18 cellular contexts compared by ENCODE assay signal in genomic region chr3:178901204-178901603, GRCh38.
DNase-seq lines count a peak whose midpoint lies in the region; ATAC-seq and TF ChIP-seq lines count a peak whose summit lies in the region.
"Had no signal": no experiment of that assay in that cellular context is flagged by ENCODE, and none has a peak within 500 bp of the region (broad histone marks: within the 10 kb centered on the region; RNA-seq: fewer than 3 reads in every experiment).

No MANE protein-coding gene starts in this region.

- H3K9ac ChIP-seq in neural cell (ENCODE audit: low read length) = no peak overlapping the region

- H3K36me3 ChIP-seq in neural cell (ENCODE audit: insufficient read depth, low read length) = no peaks in the 10 kb centered on the region
- H3K36me3 ChIP-seq in CD8-positive, alpha-beta T cell (ENCODE audit: insufficient read depth, low read length) = no peaks in the 10 kb centered on the region
- H3K36me3 ChIP-seq: BE2C, Peyer's patch had no signal

- H3K36me3 Mint-ChIP-seq in CD8-positive, alpha-beta T cell = no peaks in the 10 kb centered on the region

- H3F3A ChIP-seq in neural cell (ENCODE audit: insufficient read depth, low read length, poor library complexity, severe bottlenecking) = no peaks in the 10 kb centered on the region

- no peaks in the 10 kb centered on the region for H3K4me1 ChIP-seq in CD8-positive, alpha-beta T cell (ENCODE audit: insufficient read depth, low read length)
- H3K4me1 ChIP-seq: BE2C, Peyer's patch had no signal

- H3K27ac ChIP-seq in neural cell (ENCODE audit: low read length) = no peak overlapping the region
- H3K27ac ChIP-seq in CD8-positive, alpha-beta T cell (ENCODE audit: low read depth, low read length) = no peak overlapping the region
- H3K27ac ChIP-seq in caudate nucleus (ENCODE audit: low read depth, low read length) = no peak overlapping the region
- H3K27ac ChIP-seq: Peyer's patch had no signal

- H3K27me3 Mint-ChIP-seq in CD8-positive, alpha-beta T cell (ENCODE audit: low read depth) = no peaks in the 10 kb centered on the region
- H3K27me3 Mint-ChIP-seq: CD4-positive, alpha-beta T cell had no signal

- no peak for TF ChIP-seq RAD21 in neural cell (conservative IDR thresholded peaks at IDR 0.05)

- no peaks in the 10 kb centered on the region for H3K79me2 ChIP-seq in neural cell (replicated peaks; ENCODE audit: insufficient read depth, low read length)

- intact Hi-C loops in CD8-positive, alpha-beta T cell (cut with DNase I, micrococcal nuclease) = no loop called here

- H3K9me3 Mint-ChIP-seq in CD8-positive, alpha-beta T cell = no peaks in the 10 kb centered on the region
- H3K9me3 Mint-ChIP-seq: CD4-positive, alpha-beta T cell; HFFc6 had no signal

- DNase-seq in DMS79 treated with DMSO at 0.1 percent for 48 hours (lab: John Stamatoyannopoulos, UW) (peak; percentile 12), DMS79 (lab: John Stamatoyannopoulos, UW) (no peak), NCI-H187 treated with DMSO at 0.1 percent for 48 hours (lab: John Stamatoyannopoulos, UW) (peak; percentile 27), NCI-H510A treated with DMSO at 0.1 percent for 48 hours (lab: John Stamatoyannopoulos, UW) (peak; percentile 60), NOMO-1 treated with DMSO at 0.1 percent for 48 hours (lab: John Stamatoyannopoulos, UW; ENCODE audit: unreplicated experiment) (no peak), caudate nucleus (lab: John Stamatoyannopoulos, UW) (no peak)
- no peak for DNase-seq in CD8-positive, alpha-beta T cell
- DNase-seq: 8988T; BE2C; CD4-positive, alpha-beta T cell; HFFc6; KBM-7; NCI-H1694 treated with DMSO at 0.1 percent for 48 hours; Peyer's patch; T-helper 1 cell had no signal

- H3K9me2 ChIP-seq in neural cell (ENCODE audit: insufficient read depth, low read length) = no peaks in the 10 kb centered on the region

- H3K27me3 ChIP-seq in neural cell (ENCODE audit: insufficient read depth, low read depth, low read length) = no peaks in the 10 kb centered on the region
- no peaks in the 10 kb centered on the region for H3K27me3 ChIP-seq in CD8-positive, alpha-beta T cell (ENCODE audit: insufficient read depth, low read length)
- H3K27me3 ChIP-seq: BE2C, Peyer's patch had no signal

- TF ChIP-seq CTCF in neural cell (IDR thresholded peaks at IDR 0.05; ENCODE audit: poor library complexity, severe bottlenecking) = no peak
- TF ChIP-seq CTCF in CD8-positive, alpha-beta T cell (IDR thresholded peaks at IDR 0.05) = no peak

- CTCF ChIA-PET in CD8-positive, alpha-beta T cell (lab: Charles Lee) = no interaction called here

- H4K20me1 ChIP-seq in neural cell (ENCODE audit: insufficient read depth) = no peaks in the 10 kb centered on the region

- ATAC-seq in CD8-positive, alpha-beta T cell = no peak
- ATAC-seq: Right ventricle myocardium inferior, SK-N-SH treated with all-trans-retinoic acid at 6 μM for 48 hours had no signal

- POLR2A ChIA-PET in CD8-positive, alpha-beta T cell (lab: Charles Lee) = no interaction called here

- no peak overlapping the region for H3K27ac Mint-ChIP-seq in CD8-positive, alpha-beta T cell
- H3K27ac Mint-ChIP-seq: CD4-positive, alpha-beta T cell; HFFc6 had no signal

- no peak overlapping the region for H3K4me3 Mint-ChIP-seq in CD8-positive, alpha-beta T cell
- H3K4me3 Mint-ChIP-seq: CD4-positive, alpha-beta T cell; HFFc6 had no signal

- H2AFZ ChIP-seq in neural cell (ENCODE audit: low read depth, low read length) = no peak overlapping the region

- TF ChIP-seq EP300 in neural cell (conservative IDR thresholded peaks at IDR 0.05; ENCODE audit: poor library complexity, severe bottlenecking) = no peak

- H3K9me3 ChIP-seq in neural cell (ENCODE audit: low read length) = no peaks in the 10 kb centered on the region
- H3K9me3 ChIP-seq in CD8-positive, alpha-beta T cell (ENCODE audit: low read length) = no peaks in the 10 kb centered on the region
- H3K9me3 ChIP-seq: BE2C, Peyer's patch had no signal

- H3K4me2 ChIP-seq in neural cell (ENCODE audit: low read length) = peak overlapping the region; percentile 12

- H3K4me3 ChIP-seq in neural cell (ENCODE audit: low read length) = no peak overlapping the region
- H3K4me3 ChIP-seq in CD8-positive, alpha-beta T cell (ENCODE audit: low read depth, low read length) = no peak overlapping the region
- H3K4me3 ChIP-seq: Peyer's patch had no signal

- no peaks in the 10 kb centered on the region for H3K4me1 Mint-ChIP-seq in CD8-positive, alpha-beta T cell (ENCODE audit: low read depth)

TF ChIP-seq in neural cell, 6 proteins besides CTCF, POLR2A, EP300 and RAD21:
- TF ChIP-seq POLR2AphosphoS5 (IDR thresholded peaks at IDR 0.05) (no peak), EZH2 (IDR thresholded peaks at IDR 0.05; ENCODE audit: borderline replicate concordance, insufficient read depth, low read length, poor library complexity, severe bottlenecking) (no peak), MXI1 (conservative IDR thresholded peaks at IDR 0.05; ENCODE audit: poor library complexity, severe bottlenecking) (no peak), SMC3 (conservative IDR thresholded peaks at IDR 0.05; ENCODE audit: poor library complexity) (no peak), REST (IDR thresholded peaks at IDR 0.05; ENCODE audit: borderline replicate concordance) (no peak), TAF1 (IDR thresholded peaks at IDR 0.05; ENCODE audit: low read depth) (no peak)
TF ChIP-seq in neural cell: peak in this region for 0.

Comparison
In these comparisons a context has a peak if more than half of its experiments do, and no peak if none do; other contexts are left out.
1. DNase-seq: peak in DMS79 treated with DMSO at 0.1 percent for 48 hours (single experiment), NCI-H187 treated with DMSO at 0.1 percent for 48 hours (single experiment) and NCI-H510A treated with DMSO at 0.1 percent for 48 hours (single experiment); none in DMS79 (single experiment), CD8-positive, alpha-beta T cell (0 of 7), NOMO-1 treated with DMSO at 0.1 percent for 48 hours (single experiment) and caudate nucleus (0 of 61).